Comparison of ENCODE assay signal across 17 cellular contexts in genomic region chr6:4950849-4951533, GRCh38. TPM values are rescaled to one million over a fixed set of nuclear protein-coding genes. Genes with fewer than 3 reads are reported as not detected.
DNase-seq lines count a peak whose midpoint lies in the region; ATAC-seq and TF ChIP-seq lines count a peak whose summit lies in the region.
"Had no signal": no experiment of that assay in that cellular context is flagged by ENCODE, and none has a peak within 500 bp of the region (broad histone marks: within the 10 kb centered on the region; RNA-seq: fewer than 3 reads in every experiment).

No MANE protein-coding gene starts in this region.

- no peak overlapping the region for H2BK5ac ChIP-seq in trophoblast cell (ENCODE audit: low read depth, low read length, poor library complexity)

- no peaks in the 10 kb centered on the region for H3K27me3 Mint-ChIP-seq in activated CD8-positive, alpha-beta memory T cell treated with anti-CD3 and anti-CD28 coated beads, Interleukin-2, amount 10 ng/mL, durations not matched to agents 7 days and 5 days
- peaks cover 2 to 5% (median 2%) of the 10 kb centered on the region in 3 donors for H3K27me3 Mint-ChIP-seq in immature natural killer cell (ENCODE audit: low read depth in 3 of 3)

- peaks cover 8% of the 10 kb centered on the region for H3K36me3 Mint-ChIP-seq in activated CD8-positive, alpha-beta memory T cell treated with anti-CD3 and anti-CD28 coated beads, Interleukin-2, amount 10 ng/mL, durations not matched to agents 7 days and 5 days
- H3K36me3 Mint-ChIP-seq in immature natural killer cell: peaks cover 16 to 42% (median 24%) of the 10 kb centered on the region in 3 donors

- TF ChIP-seq CTCF in epithelial cell of esophagus (IDR thresholded peaks at IDR 0.05; ENCODE audit: insufficient read depth, low read depth, low read length, missing control alignments): no peak

- peak; percentile 21 for DNase-seq in activated CD8-positive, alpha-beta memory T cell treated with anti-CD3 and anti-CD28 coated beads, Interleukin-2, amount 10 ng/mL, durations not matched to agents 7 days and 5 days
- DNase-seq in activated CD8-positive, alpha-beta memory T cell treated with anti-CD3 and anti-CD28 coated beads, Interleukin-2, amount 50 U/mL, for 4 hours: no peak
- DNase-seq in LoVo (ENCODE audit: low spot score) (peak; percentile 52), epithelial cell of esophagus (ENCODE audit: low read depth) (peak; percentile 75), trophoblast cell (peak; percentile 92 to 94), NOMO-1 treated with dmso at 0.1 percent for 144 hours (lab: John Stamatoyannopoulos, UW; ENCODE audit: unreplicated experiment) (no peak), immature natural killer cell (no peak), NCI-H1048 (lab: John Stamatoyannopoulos, UW) (no peak)
- DNase-seq: 8988T, C1 segment of cervical spinal cord, DMS153, Kasumi-1, NCI-H1436, NCI-H2029 treated with DMSO at 0.1 percent for 48 hours, NCI-H524 treated with DMSO at 0.1 percent for 48 hours, OCI-M1 had no signal

- no peak overlapping the region for H2AFZ ChIP-seq in trophoblast cell (ENCODE audit: insufficient read depth, low read length, poor library complexity)

- no peak overlapping the region for H2BK12ac ChIP-seq in trophoblast cell (ENCODE audit: low read length)

- H3K79me1 ChIP-seq in trophoblast cell (ENCODE audit: low read length): no peaks in the 10 kb centered on the region

- no peaks in the 10 kb centered on the region for H3K79me2 ChIP-seq in trophoblast cell (ENCODE audit: control insufficient read depth, insufficient read depth, low read length, poor library complexity)

- CTCF ChIA-PET in activated CD8-positive, alpha-beta memory T cell treated with anti-CD3 and anti-CD28 coated beads, Interleukin-2, amount 10 ng/mL, durations not matched to agents 7 days and 5 days (lab: Charles Lee): no interaction called here

- H3K9ac ChIP-seq in trophoblast cell (ENCODE audit: low read length): no peak overlapping the region

- no peak overlapping the region for H3K14ac ChIP-seq in trophoblast cell (ENCODE audit: low read length)

- H4K8ac ChIP-seq in trophoblast cell (ENCODE audit: low read depth, low read length): no peak overlapping the region

- H3K4me3 ChIP-seq in epithelial cell of esophagus (ENCODE audit: low read length): no peak overlapping the region
- no peak overlapping the region for H3K4me3 ChIP-seq in trophoblast cell (ENCODE audit: low read depth, low read length)
- H3K4me3 ChIP-seq: HAP-1 had no signal

- H3K4me3 Mint-ChIP-seq in activated CD8-positive, alpha-beta memory T cell treated with anti-CD3 and anti-CD28 coated beads, Interleukin-2, amount 10 ng/mL, durations not matched to agents 7 days and 5 days: no peak overlapping the region
- no peak overlapping the region for H3K4me3 Mint-ChIP-seq in immature natural killer cell

- no CpG with 5 or more reads among the region's 14 CpGs for WGBS in trophoblast cell (ENCODE audit: extremely low coverage, insufficient coverage, insufficient read length)

- H2BK120ac ChIP-seq in trophoblast cell (ENCODE audit: insufficient read depth, low read length, poor library complexity): no peak overlapping the region

- no peak overlapping the region for H3K23ac ChIP-seq in trophoblast cell (ENCODE audit: low read length)

- no peak overlapping the region for H3K27ac ChIP-seq in trophoblast cell (ENCODE audit: low read depth, low read length)

- ATAC-seq in activated CD8-positive, alpha-beta memory T cell treated with anti-CD3 and anti-CD28 coated beads, Interleukin-2, amount 10 ng/mL, durations not matched to agents 7 days and 5 days: no peak

- peaks cover 8% of the 10 kb centered on the region for H3K9me3 ChIP-seq in trophoblast cell (ENCODE audit: insufficient read depth, low read depth, low read length)
- H3K9me3 ChIP-seq: HAP-1 had no signal

- H2AK5ac ChIP-seq in trophoblast cell (ENCODE audit: low read length): no peak overlapping the region

- no peak overlapping the region for H3K18ac ChIP-seq in trophoblast cell (ENCODE audit: low read length)

- H3K9me3 Mint-ChIP-seq in activated CD8-positive, alpha-beta memory T cell treated with anti-CD3 and anti-CD28 coated beads, Interleukin-2, amount 10 ng/mL, durations not matched to agents 7 days and 5 days (ENCODE audit: low read depth): no peaks in the 10 kb centered on the region
- no peaks in the 10 kb centered on the region for H3K9me3 Mint-ChIP-seq in immature natural killer cell

- no peaks in the 10 kb centered on the region for H3K4me1 Mint-ChIP-seq in activated CD8-positive, alpha-beta memory T cell treated with anti-CD3 and anti-CD28 coated beads, Interleukin-2, amount 10 ng/mL, durations not matched to agents 7 days and 5 days
- no peaks in the 10 kb centered on the region for H3K4me1 Mint-ChIP-seq in immature natural killer cell

- peaks cover 24 to 25% of the 10 kb centered on the region in 2 experiments for H3K4me1 ChIP-seq in trophoblast cell (ENCODE audit: control insufficient read depth in 1 of 2, insufficient read depth in 2 of 2, low read length in 2 of 2)

- H3K4ac ChIP-seq in trophoblast cell (ENCODE audit: low read depth, low read length): no peak overlapping the region

- H4K91ac ChIP-seq in trophoblast cell (ENCODE audit: low read depth, low read length): no peak overlapping the region

- no peak overlapping the region for H3K27ac Mint-ChIP-seq in activated CD8-positive, alpha-beta memory T cell treated with anti-CD3 and anti-CD28 coated beads, Interleukin-2, amount 10 ng/mL, durations not matched to agents 7 days and 5 days
- H3K27ac Mint-ChIP-seq in immature natural killer cell: no peak overlapping the region

- H3K27me3 ChIP-seq in trophoblast cell (ENCODE audit: insufficient read depth, low read length): no peaks in the 10 kb centered on the region

- H4K12ac ChIP-seq in trophoblast cell (ENCODE audit: low read depth, low read length): no peak overlapping the region

- H3K36me3 ChIP-seq in trophoblast cell (ENCODE audit: control insufficient read depth in 1 of 2, insufficient read depth in 2 of 2, low read length in 2 of 2): peaks cover 42 to 57% of the 10 kb centered on the region in 2 experiments

- H3K4me2 ChIP-seq in trophoblast cell (ENCODE audit: low read length): no peak overlapping the region

RNA-seq across cellular contexts. Expression of gene RPP40, which starts 52.8 kb away (rescaled TPM):
- total RNA-seq in activated CD8-positive, alpha-beta memory T cell treated with anti-CD3 and anti-CD28 coated beads, Interleukin-2, amount 10 ng/mL, durations not matched to agents 7 days and 5 days: 1 to 10 TPM; 4.6 to 6.4 TPM
- 7.8 and 8.0 TPM in 2 replicates for polyA plus RNA-seq in trophoblast cell (2013)
- polyA plus RNA-seq in immature natural killer cell: 1 to 10 TPM; 6.9 to 8.8 (median 8.3) TPM

Comparison
In these comparisons a context has a peak if more than half of its experiments do, and no peak if none do; other contexts are left out.
1. DNase-seq: peak in activated CD8-positive, alpha-beta memory T cell treated with anti-CD3 and anti-CD28 coated beads, Interleukin-2, amount 10 ng/mL, durations not matched to agents 7 days and 5 days (single experiment), LoVo (single experiment), epithelial cell of esophagus (single experiment) and trophoblast cell (2 of 2); none in activated CD8-positive, alpha-beta memory T cell treated with anti-CD3 and anti-CD28 coated beads, Interleukin-2, amount 50 U/mL, for 4 hours (single experiment), NOMO-1 treated with dmso at 0.1 percent for 144 hours (single experiment), immature natural killer cell (0 of 3) and NCI-H1048 (single experiment).